Comparison of ENCODE assay signal across 2 cellular contexts in the genomic region with DNA sequence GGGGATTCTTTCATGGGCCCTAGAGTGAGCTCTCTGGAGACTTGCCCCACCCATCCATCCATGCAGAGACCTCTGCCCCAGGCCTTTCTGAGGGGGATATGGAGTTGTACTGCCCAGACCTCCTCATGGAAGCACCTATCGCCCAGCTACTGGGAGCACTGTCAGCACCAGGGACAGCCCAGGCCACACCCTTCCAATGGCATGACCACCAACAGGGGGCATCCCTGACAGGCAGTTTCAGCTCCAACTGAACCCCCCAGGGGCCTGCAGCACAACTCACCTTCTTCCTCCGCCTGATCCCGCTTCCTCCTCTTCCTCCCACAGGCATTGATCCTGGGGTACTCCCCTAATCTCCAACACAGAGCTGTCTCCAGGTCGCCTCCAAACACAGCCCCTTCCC.
TF ChIP-seq lines count a peak whose summit lies in the region.

No MANE protein-coding gene starts in this region.

TF ChIP-seq in SK-N-SH, 30 proteins besides CTCF, POLR2A, EP300 and RAD21:
- TF ChIP-seq USF2 (IDR thresholded peaks at IDR 0.05; ENCODE audit: borderline replicate concordance, low read depth, low read length) = no peak
- TF ChIP-seq FOXM1 (IDR thresholded peaks at IDR 0.05; ENCODE audit: low read depth) = no peak
- TF ChIP-seq, protein P1, sequence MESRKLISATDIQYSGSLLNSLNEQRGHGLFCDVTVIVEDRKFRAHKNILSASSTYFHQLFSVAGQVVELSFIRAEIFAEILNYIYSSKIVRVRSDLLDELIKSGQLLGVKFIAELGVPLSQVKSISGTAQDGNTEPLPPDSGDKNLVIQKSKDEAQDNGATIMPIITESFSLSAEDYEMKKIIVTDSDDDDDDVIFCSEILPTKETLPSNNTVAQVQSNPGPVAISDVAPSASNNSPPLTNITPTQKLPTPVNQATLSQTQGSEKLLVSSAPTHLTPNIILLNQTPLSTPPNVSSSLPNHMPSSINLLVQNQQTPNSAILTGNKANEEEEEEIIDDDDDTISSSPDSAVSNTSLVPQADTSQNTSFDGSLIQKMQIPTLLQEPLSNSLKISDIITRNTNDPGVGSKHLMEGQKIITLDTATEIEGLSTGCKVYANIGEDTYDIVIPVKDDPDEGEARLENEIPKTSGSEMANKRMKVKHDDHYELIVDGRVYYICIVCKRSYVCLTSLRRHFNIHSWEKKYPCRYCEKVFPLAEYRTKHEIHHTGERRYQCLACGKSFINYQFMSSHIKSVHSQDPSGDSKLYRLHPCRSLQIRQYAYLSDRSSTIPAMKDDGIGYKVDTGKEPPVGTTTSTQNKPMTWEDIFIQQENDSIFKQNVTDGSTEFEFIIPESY (IDR thresholded peaks at IDR 0.05; ENCODE audit: borderline replicate concordance, low read depth) = no peak
- TF ChIP-seq GATA2 (CRISPR knock-in tag; IDR thresholded peaks at IDR 0.05) = no peak
- TF ChIP-seq, protein P2, sequence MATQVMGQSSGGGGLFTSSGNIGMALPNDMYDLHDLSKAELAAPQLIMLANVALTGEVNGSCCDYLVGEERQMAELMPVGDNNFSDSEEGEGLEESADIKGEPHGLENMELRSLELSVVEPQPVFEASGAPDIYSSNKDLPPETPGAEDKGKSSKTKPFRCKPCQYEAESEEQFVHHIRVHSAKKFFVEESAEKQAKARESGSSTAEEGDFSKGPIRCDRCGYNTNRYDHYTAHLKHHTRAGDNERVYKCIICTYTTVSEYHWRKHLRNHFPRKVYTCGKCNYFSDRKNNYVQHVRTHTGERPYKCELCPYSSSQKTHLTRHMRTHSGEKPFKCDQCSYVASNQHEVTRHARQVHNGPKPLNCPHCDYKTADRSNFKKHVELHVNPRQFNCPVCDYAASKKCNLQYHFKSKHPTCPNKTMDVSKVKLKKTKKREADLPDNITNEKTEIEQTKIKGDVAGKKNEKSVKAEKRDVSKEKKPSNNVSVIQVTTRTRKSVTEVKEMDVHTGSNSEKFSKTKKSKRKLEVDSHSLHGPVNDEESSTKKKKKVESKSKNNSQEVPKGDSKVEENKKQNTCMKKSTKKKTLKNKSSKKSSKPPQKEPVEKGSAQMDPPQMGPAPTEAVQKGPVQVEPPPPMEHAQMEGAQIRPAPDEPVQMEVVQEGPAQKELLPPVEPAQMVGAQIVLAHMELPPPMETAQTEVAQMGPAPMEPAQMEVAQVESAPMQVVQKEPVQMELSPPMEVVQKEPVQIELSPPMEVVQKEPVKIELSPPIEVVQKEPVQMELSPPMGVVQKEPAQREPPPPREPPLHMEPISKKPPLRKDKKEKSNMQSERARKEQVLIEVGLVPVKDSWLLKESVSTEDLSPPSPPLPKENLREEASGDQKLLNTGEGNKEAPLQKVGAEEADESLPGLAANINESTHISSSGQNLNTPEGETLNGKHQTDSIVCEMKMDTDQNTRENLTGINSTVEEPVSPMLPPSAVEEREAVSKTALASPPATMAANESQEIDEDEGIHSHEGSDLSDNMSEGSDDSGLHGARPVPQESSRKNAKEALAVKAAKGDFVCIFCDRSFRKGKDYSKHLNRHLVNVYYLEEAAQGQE (IDR thresholded peaks at IDR 0.05; ENCODE audit: low read depth, low read length) = peak; percentile 81
- TF ChIP-seq TAF1 (IDR thresholded peaks at IDR 0.05; ENCODE audit: borderline replicate concordance, low read depth, low read length) = no peak

TF ChIP-seq in SK-N-SH treated with all-trans-retinoic acid at 6 μM for 48 hours, 23 proteins besides CTCF, POLR2A, EP300 and RAD21 (continued from another document):
- TF ChIP-seq, protein P3, sequence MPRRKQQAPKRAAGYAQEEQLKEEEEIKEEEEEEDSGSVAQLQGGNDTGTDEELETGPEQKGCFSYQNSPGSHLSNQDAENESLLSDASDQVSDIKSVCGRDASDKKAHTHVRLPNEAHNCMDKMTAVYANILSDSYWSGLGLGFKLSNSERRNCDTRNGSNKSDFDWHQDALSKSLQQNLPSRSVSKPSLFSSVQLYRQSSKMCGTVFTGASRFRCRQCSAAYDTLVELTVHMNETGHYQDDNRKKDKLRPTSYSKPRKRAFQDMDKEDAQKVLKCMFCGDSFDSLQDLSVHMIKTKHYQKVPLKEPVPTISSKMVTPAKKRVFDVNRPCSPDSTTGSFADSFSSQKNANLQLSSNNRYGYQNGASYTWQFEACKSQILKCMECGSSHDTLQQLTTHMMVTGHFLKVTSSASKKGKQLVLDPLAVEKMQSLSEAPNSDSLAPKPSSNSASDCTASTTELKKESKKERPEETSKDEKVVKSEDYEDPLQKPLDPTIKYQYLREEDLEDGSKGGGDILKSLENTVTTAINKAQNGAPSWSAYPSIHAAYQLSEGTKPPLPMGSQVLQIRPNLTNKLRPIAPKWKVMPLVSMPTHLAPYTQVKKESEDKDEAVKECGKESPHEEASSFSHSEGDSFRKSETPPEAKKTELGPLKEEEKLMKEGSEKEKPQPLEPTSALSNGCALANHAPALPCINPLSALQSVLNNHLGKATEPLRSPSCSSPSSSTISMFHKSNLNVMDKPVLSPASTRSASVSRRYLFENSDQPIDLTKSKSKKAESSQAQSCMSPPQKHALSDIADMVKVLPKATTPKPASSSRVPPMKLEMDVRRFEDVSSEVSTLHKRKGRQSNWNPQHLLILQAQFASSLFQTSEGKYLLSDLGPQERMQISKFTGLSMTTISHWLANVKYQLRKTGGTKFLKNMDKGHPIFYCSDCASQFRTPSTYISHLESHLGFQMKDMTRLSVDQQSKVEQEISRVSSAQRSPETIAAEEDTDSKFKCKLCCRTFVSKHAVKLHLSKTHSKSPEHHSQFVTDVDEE (CRISPR knock-in tag; IDR thresholded peaks at IDR 0.05) = no peak
TF ChIP-seq in SK-N-SH treated with all-trans-retinoic acid at 6 μM for 48 hours: peak in this region for 0.
